In the genomic region with DNA sequence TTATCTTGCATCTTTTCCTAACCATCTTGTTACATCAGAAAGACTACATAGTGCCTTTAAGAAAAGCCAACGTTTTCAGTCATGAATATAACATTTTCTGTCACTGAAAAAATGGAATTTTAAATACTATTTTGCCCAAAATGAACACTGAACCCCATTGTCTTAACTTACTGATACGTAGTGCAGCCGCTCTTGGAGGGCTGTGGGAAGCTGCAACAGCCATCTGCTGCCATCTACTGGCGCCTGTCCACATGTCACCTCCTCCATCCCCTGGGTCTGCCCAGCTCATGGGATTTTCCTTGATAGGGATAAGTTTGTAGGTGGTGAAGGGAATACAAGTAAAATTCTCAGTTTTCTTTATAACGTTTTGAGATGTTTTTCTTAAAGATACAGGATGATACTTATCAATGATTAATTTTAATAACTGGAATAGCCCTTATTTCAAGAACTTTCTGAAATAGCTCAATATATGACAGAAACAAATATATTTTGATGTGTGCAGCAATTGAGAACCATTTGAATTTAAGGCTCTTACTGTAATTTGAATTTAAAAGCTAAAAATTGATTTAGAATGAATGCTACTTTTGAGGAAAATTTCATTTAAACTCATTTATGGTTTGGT, we compare ENCODE assay signal across 8 cellular contexts.
A peak's percentile ranks its signal among the peaks of the same experiment; 100 is the strongest.
DNase-seq lines count a peak whose midpoint lies in the region; ATAC-seq and TF ChIP-seq lines count a peak whose summit lies in the region.

No MANE protein-coding gene starts in this region.

- H3K4me1 ChIP-seq in OCI-LY7 (ENCODE audit: insufficient read depth, low read length, poor library complexity, severe bottlenecking), result no peaks in the 10 kb centered on the region

- CTCF ChIA-PET in OCI-LY7 (lab: Charles Lee; ENCODE audit: unreplicated experiment), result no interaction called here

- no peaks in the 10 kb centered on the region for H3K9me3 ChIP-seq in OCI-LY7 (ENCODE audit: low read length)

- peak; percentile 91 for ATAC-seq in GM21619 (IDR thresholded peaks at IDR 0.05; ENCODE audit: unreplicated experiment)
- peak; percentile 84 for ATAC-seq in esophagus mucosa
- ATAC-seq in natural killer cell treated with Interleukin-12 subunit alpha and Interleukin-12 subunit beta and Interleukin-15 and Interleukin-18, amount 100 ng/mL, for 72 hours, result peak; percentile 82 to 85
- ATAC-seq in stimulated activated naive CD8-positive, alpha-beta T cell treated with anti-CD3 and anti-CD28 coated beads, Interleukin-15, Interleukin-2, amounts not matched to agents 100 U/mL and 50 U/mL, for 24 hours, result peak; percentile 89

- TF ChIP-seq CTCF in OCI-LY7 (conservative IDR thresholded peaks at IDR 0.05; ENCODE audit: low read length), result peak; percentile 82

- BruUV-seq in OCI-LY7 (replicated peaks; lab: Mats Ljungman, UMichigan), result no TSS peak

- H3K9me3 Mint-ChIP-seq in natural killer cell treated with Interleukin-12 subunit alpha and Interleukin-12 subunit beta and Interleukin-15 and Interleukin-18, amount 100 ng/mL, for 72 hours, result no peaks in the 10 kb centered on the region

- no peak overlapping the region for H3K4me2 ChIP-seq in OCI-LY7 (ENCODE audit: low read length)

- intact Hi-C loops in OCI-LY7 (cut with micrococcal nuclease; ENCODE audit: unreplicated experiment), result loop anchor here (2.0 to 10.0 kb wide), 3 partner anchors 598 to 1070 kb away; no protein-coding TSS in a partner anchor

- H3K36me3 ChIP-seq in OCI-LY7 (ENCODE audit: insufficient read depth, low read length), result no peaks in the 10 kb centered on the region

- H3K27me3 Mint-ChIP-seq in natural killer cell treated with Interleukin-12 subunit alpha and Interleukin-12 subunit beta and Interleukin-15 and Interleukin-18, amount 100 ng/mL, for 72 hours, result no peaks in the 10 kb centered on the region

- H3K9me2 ChIP-seq in OCI-LY7 (ENCODE audit: insufficient read depth, low read length), result no peaks in the 10 kb centered on the region

- peaks cover 35 to 43% of the 10 kb centered on the region in 2 donors for H3K4me1 Mint-ChIP-seq in natural killer cell treated with Interleukin-12 subunit alpha and Interleukin-12 subunit beta and Interleukin-15 and Interleukin-18, amount 100 ng/mL, for 72 hours (ENCODE audit: low read depth in 2 of 2)

- no peaks in the 10 kb centered on the region for H4K20me1 ChIP-seq in OCI-LY7 (ENCODE audit: insufficient read depth, low read length)

- H3K79me2 ChIP-seq in OCI-LY7 (ENCODE audit: insufficient read depth, low read depth, low read length), result no peaks in the 10 kb centered on the region

- peak overlapping the region; percentile 36 to 58 for H3K27ac Mint-ChIP-seq in natural killer cell treated with Interleukin-12 subunit alpha and Interleukin-12 subunit beta and Interleukin-15 and Interleukin-18, amount 100 ng/mL, for 72 hours

- no peaks in the 10 kb centered on the region for H3K36me3 Mint-ChIP-seq in natural killer cell treated with Interleukin-12 subunit alpha and Interleukin-12 subunit beta and Interleukin-15 and Interleukin-18, amount 100 ng/mL, for 72 hours

- TF ChIP-seq RAD21 in Ishikawa (IDR thresholded peaks at IDR 0.05; ENCODE audit: low read depth), result peak; percentile 99

- POLR2A ChIA-PET in OCI-LY7 (lab: Charles Lee), result no interaction called here

- H2AFZ ChIP-seq in OCI-LY7 (ENCODE audit: low read length), result no peak overlapping the region

- TF ChIP-seq EP300 in Ishikawa (IDR thresholded peaks at IDR 0.05; ENCODE audit: borderline replicate concordance), result no peak

- no peak overlapping the region for H3K4me3 Mint-ChIP-seq in natural killer cell treated with Interleukin-12 subunit alpha and Interleukin-12 subunit beta and Interleukin-15 and Interleukin-18, amount 100 ng/mL, for 72 hours

- no peak overlapping the region for H3K27ac ChIP-seq in OCI-LY7 (ENCODE audit: low read depth, low read length, poor library complexity, severe bottlenecking)

- H3K4me3 ChIP-seq in OCI-LY7 (ENCODE audit: low read depth, low read length, poor library complexity, severe bottlenecking), result no peak overlapping the region

- DNase-seq in DMS153 treated with DMSO at 0.1 percent for 48 hours (lab: John Stamatoyannopoulos, UW; ENCODE audit: unreplicated experiment) (peak; percentile 92), OCI-LY7 (ENCODE audit: low spot score) (peak; percentile 39), activated T-cell treated with anti-CD3 and anti-CD28 coated beads for 24 hours (ENCODE audit: low read depth) (peak; percentile 62)
- DNase-seq in natural killer cell treated with Interleukin-12 subunit alpha and Interleukin-12 subunit beta and Interleukin-15 and Interleukin-18, amount 100 ng/mL, for 72 hours (ENCODE audit: low spot score), result peak; percentile 71
- DNase-seq in stimulated activated naive CD8-positive, alpha-beta T cell treated with anti-CD3 and anti-CD28 coated beads, Interleukin-15, Interleukin-2, amounts not matched to agents 100 U/mL and 50 U/mL, for 24 hours, result peak; percentile 77

TF ChIP-seq in Ishikawa, 13 proteins besides CTCF, POLR2A, EP300 and RAD21:
- TF ChIP-seq TAF1 (IDR thresholded peaks at IDR 0.05; ENCODE audit: low read depth) (no peak), TCF12 (IDR thresholded peaks at IDR 0.05; ENCODE audit: low read depth) (no peak), MAX (IDR thresholded peaks at IDR 0.05) (0 out of 2 replicates have a peak, but pooled peaks have one; percentile 21)

Comparison
In these comparisons a context has a peak if more than half of its experiments do, and no peak if none do; other contexts are left out.
1. DNase-seq: peak in every context shown above with its lines; median percentile 92 in DMS153 treated with DMSO at 0.1 percent for 48 hours; 77 in stimulated activated naive CD8-positive, alpha-beta T cell treated with anti-CD3 and anti-CD28 coated beads, Interleukin-15, Interleukin-2, amounts not matched to agents 100 U/mL and 50 U/mL, for 24 hours; 71 in natural killer cell treated with Interleukin-12 subunit alpha and Interleukin-12 subunit beta and Interleukin-15 and Interleukin-18, amount 100 ng/mL, for 72 hours; 62 in activated T-cell treated with anti-CD3 and anti-CD28 coated beads for 24 hours; 39 in OCI-LY7.